Comparison of ENCODE assay signal across 11 cellular contexts in the genomic region with DNA sequence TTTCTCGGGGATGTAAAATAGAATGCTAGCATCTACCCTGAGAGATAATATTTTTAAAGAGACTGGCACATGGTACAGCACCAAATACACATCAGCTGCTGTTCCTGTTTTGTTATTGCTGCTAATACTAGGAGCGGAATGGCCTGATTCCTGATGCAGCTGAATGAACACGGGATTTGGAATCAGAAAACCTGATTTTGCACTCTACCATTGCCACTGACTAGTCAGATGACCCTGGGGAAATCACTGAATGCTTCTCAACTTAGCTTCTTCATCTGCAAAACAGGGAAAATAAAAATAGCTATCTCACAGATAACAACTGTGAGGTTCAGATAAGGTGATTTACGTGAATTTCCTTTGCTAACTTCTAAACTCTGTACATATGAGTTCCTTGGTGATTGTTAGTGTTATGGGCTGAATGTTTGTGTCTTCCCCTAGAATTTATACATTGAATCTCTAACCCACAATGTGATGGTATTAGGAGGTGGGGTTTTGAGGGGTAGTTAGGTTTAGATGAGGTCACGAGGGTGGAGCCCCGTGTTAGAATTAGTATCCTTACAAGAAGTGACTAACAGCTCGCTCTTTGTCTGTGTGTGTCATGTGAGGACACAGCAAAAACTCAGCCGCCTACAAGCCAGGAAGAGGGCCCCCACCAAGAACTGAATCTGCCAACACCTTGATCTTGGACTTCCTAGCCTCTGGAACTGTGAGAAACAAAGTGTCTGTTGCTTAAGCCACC.
DNase-seq lines count a peak whose midpoint lies in the region; ATAC-seq and TF ChIP-seq lines count a peak whose summit lies in the region.
"Had no signal": no experiment of that assay in that cellular context is flagged by ENCODE, and none has a peak within 500 bp of the region (broad histone marks: within the 10 kb centered on the region; RNA-seq: fewer than 3 reads in every experiment).

No MANE protein-coding gene starts in this region.

- no peak overlapping the region for H3K4me3 ChIP-seq in epithelial cell of esophagus (ENCODE audit: low read length)

- ATAC-seq in HG02884 (IDR thresholded peaks at IDR 0.05; ENCODE audit: unreplicated experiment), result no peak

- peak; percentile 46 for DNase-seq in ELR (ENCODE audit: low read depth)
- DNase-seq in activated CD8-positive, alpha-beta memory T cell treated with anti-CD3 and anti-CD28 coated beads, Interleukin-2, amount 50 U/mL, for 24 hours (ENCODE audit: extremely low read depth), result peak; percentile 50
- DNase-seq in epithelial cell of esophagus (ENCODE audit: low read depth), result peak; percentile 77
- DNase-seq in stimulated activated CD4-positive, alpha-beta T cell treated with anti-CD3 and anti-CD28 coated beads, Interleukin-1b, Interleukin-23, amount 100 ng/mL, for 48 hours, result peak; percentile 81
- no peak for DNase-seq in NCI-H2081 (lab: John Stamatoyannopoulos, UW)
- DNase-seq in retina, result no peak
- DNase-seq in MV-4-11 (lab: John Stamatoyannopoulos, UW), result no peak
- DNase-seq: C1 segment of cervical spinal cord, midbrain, OCI-M1 had no signal

- no peak for TF ChIP-seq CTCF in epithelial cell of esophagus (IDR thresholded peaks at IDR 0.05; ENCODE audit: insufficient read depth, low read depth, low read length, missing control alignments)

Comparison
In these comparisons a context has a peak if more than half of its experiments do, and no peak if none do; other contexts are left out.
1. DNase-seq: peak in ELR (single experiment), activated CD8-positive, alpha-beta memory T cell treated with anti-CD3 and anti-CD28 coated beads, Interleukin-2, amount 50 U/mL, for 24 hours (single experiment), epithelial cell of esophagus (single experiment) and stimulated activated CD4-positive, alpha-beta T cell treated with anti-CD3 and anti-CD28 coated beads, Interleukin-1b, Interleukin-23, amount 100 ng/mL, for 48 hours (single experiment); none in NCI-H2081 (0 of 2), retina (single experiment) and MV-4-11 (single experiment).